In the genomic region with DNA sequence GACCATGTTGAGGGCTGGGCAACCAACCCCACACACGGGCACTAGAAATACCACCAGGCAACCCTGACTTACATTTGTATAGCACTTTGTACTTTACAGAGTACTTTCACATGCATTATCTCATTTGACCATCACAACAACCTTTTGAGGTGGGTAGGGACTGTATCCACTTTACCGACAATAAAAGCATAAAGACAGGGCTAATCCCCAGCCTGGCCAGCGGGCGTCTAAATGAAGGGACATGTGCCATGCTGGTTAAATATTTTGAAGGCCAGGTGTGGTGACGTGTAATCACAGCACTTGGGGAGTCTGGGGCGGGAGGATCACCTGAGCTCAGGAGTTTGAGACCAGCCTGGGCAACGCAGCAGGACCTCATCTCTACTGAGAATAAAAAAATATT, we compare ENCODE assay signal across 20 cellular contexts. TPM values are rescaled to one million over a fixed set of nuclear protein-coding genes. Genes with fewer than 3 reads are reported as not detected.
DNase-seq lines count a peak whose midpoint lies in the region; ATAC-seq and TF ChIP-seq lines count a peak whose summit lies in the region.
"Had no signal": no experiment of that assay in that cellular context is flagged by ENCODE, and none has a peak within 500 bp of the region (broad histone marks: within the 10 kb centered on the region; RNA-seq: fewer than 3 reads in every experiment).

No MANE protein-coding gene starts in this region.

- no peaks in the 10 kb centered on the region for H3K27me3 Mint-ChIP-seq in activated T-cell treated with anti-CD3 and anti-CD28 coated beads, Interleukin-2, amount 50 U/mL, for 4 hours (ENCODE audit: low read depth)
- H3K27me3 Mint-ChIP-seq in T-cell: no peaks in the 10 kb centered on the region
- H3K27me3 Mint-ChIP-seq in activated naive CD8-positive, alpha-beta T cell treated with anti-CD3 and anti-CD28 coated beads, Interleukin-2, amount 50 U/mL, for 24 hours: no peaks in the 10 kb centered on the region

- no peak overlapping the region for H3K14ac ChIP-seq in trophoblast cell (ENCODE audit: low read length)

- no peak overlapping the region for H3K4ac ChIP-seq in trophoblast cell (ENCODE audit: low read depth, low read length)

- H4K8ac ChIP-seq in trophoblast cell (ENCODE audit: low read depth, low read length): no peak overlapping the region

- no peak overlapping the region for H2AFZ ChIP-seq in trophoblast cell (ENCODE audit: insufficient read depth, low read length, poor library complexity)

- TF ChIP-seq EP300 in suprapubic skin (IDR thresholded peaks at IDR 0.05): no peak

- H3K9ac ChIP-seq in trophoblast cell (ENCODE audit: low read length): peak overlapping the region; percentile 25

- no peak overlapping the region for H3K27ac ChIP-seq in trophoblast cell (ENCODE audit: low read depth, low read length)
- H3K27ac ChIP-seq in suprapubic skin: no peak overlapping the region
- H3K27ac ChIP-seq: epithelial cell of prostate, Peyer's patch, SJCRH30 had no signal

- CTCF ChIA-PET in T-cell (lab: Charles Lee): interaction anchor here (0.6 to 2.8 kb wide), 3 partner anchors 23 to 149 kb away, joined by 3 to 16 read pairs (median 3); a partner anchor contains a TSS

- POLR2A ChIA-PET in T-cell (lab: Charles Lee): interaction anchor here in 1 of 2 donors (0.6 kb wide), 1 partner anchor 136 kb away, joined by 6 read pairs; no protein-coding TSS in a partner anchor

- H3K9me3 ChIP-seq in trophoblast cell (ENCODE audit: insufficient read depth, low read depth, low read length) (no peaks in the 10 kb centered on the region), suprapubic skin (no peaks in the 10 kb centered on the region)
- H3K9me3 ChIP-seq: BE2C, Peyer's patch, SJCRH30 had no signal

- no peak overlapping the region for H2BK5ac ChIP-seq in trophoblast cell (ENCODE audit: low read depth, low read length, poor library complexity)

- no peak overlapping the region for H3K18ac ChIP-seq in trophoblast cell (ENCODE audit: low read length)

- DNase-seq in activated T-cell treated with anti-CD3 and anti-CD28 coated beads, Interleukin-2, amount 50 U/mL, for 4 hours: no peak
- DNase-seq in activated T-cell treated with anti-CD3 and anti-CD28 coated beads for 4 hours: no peak
- DNase-seq in T-cell: no peak
- no peak for DNase-seq in activated naive CD8-positive, alpha-beta T cell treated with anti-CD3 and anti-CD28 coated beads, Interleukin-2, amount 50 U/mL, for 24 hours
- DNase-seq in trophoblast cell: no peak
- DNase-seq in suprapubic skin (ENCODE audit: low spot score in 2 of 2): no peak
- DNase-seq in T1000 (lab: John Stamatoyannopoulos, UW): no peak
- DNase-seq: activated CD4-positive, CD25-positive, alpha-beta regulatory T cell treated with anti-CD3 and anti-CD28 coated beads, Interleukin-2, amount 50 U/mL, for 72 hours; BE2C; DND-41; NCI-H1048; NCI-H1694 treated with DMSO at 0.1 percent for 48 hours; NCI-H69; nucleus accumbens; Peyer's patch; SJCRH30; substantia nigra had no signal

- H3K23ac ChIP-seq in trophoblast cell (ENCODE audit: low read length): no peak overlapping the region

- no peaks in the 10 kb centered on the region for H3K27me3 ChIP-seq in trophoblast cell (ENCODE audit: insufficient read depth, low read length)
- H3K27me3 ChIP-seq in suprapubic skin: no peaks in the 10 kb centered on the region
- H3K27me3 ChIP-seq: BE2C, Peyer's patch, SJCRH30 had no signal

- TF ChIP-seq POLR2A in suprapubic skin (IDR thresholded peaks at IDR 0.05): no peak

- no peak overlapping the region for H2BK120ac ChIP-seq in trophoblast cell (ENCODE audit: insufficient read depth, low read length, poor library complexity)

- peaks cover 39% of the 10 kb centered on the region for H3K36me3 Mint-ChIP-seq in activated T-cell treated with anti-CD3 and anti-CD28 coated beads, Interleukin-2, amount 50 U/mL, for 4 hours (ENCODE audit: insufficient read depth)
- H3K36me3 Mint-ChIP-seq in T-cell: peaks cover 43% of the 10 kb centered on the region
- peaks cover 56% of the 10 kb centered on the region for H3K36me3 Mint-ChIP-seq in activated naive CD8-positive, alpha-beta T cell treated with anti-CD3 and anti-CD28 coated beads, Interleukin-2, amount 50 U/mL, for 24 hours (ENCODE audit: low read depth)

- H3K4me1 ChIP-seq in trophoblast cell (ENCODE audit: control insufficient read depth in 1 of 2, insufficient read depth in 2 of 2, low read length in 2 of 2) (peaks cover 4 to 7% of the 10 kb centered on the region in 2 experiments), suprapubic skin (no peaks in the 10 kb centered on the region)
- H3K4me1 ChIP-seq: BE2C, Peyer's patch had no signal

- no peak for TF ChIP-seq CTCF in suprapubic skin (IDR thresholded peaks at IDR 0.05)

- no peaks in the 10 kb centered on the region for H3K79me2 ChIP-seq in trophoblast cell (ENCODE audit: control insufficient read depth, insufficient read depth, low read length, poor library complexity)

- H3K4me2 ChIP-seq in trophoblast cell (ENCODE audit: low read length): no peak overlapping the region

- H4K12ac ChIP-seq in trophoblast cell (ENCODE audit: low read depth, low read length): no peak overlapping the region

- H3K4me3 Mint-ChIP-seq in activated T-cell treated with anti-CD3 and anti-CD28 coated beads, Interleukin-2, amount 50 U/mL, for 4 hours: peak overlapping the region; percentile 53
- H3K4me3 Mint-ChIP-seq in T-cell: peak overlapping the region; percentile 25 to 39 (median 31)
- no peak overlapping the region for H3K4me3 Mint-ChIP-seq in activated naive CD8-positive, alpha-beta T cell treated with anti-CD3 and anti-CD28 coated beads, Interleukin-2, amount 50 U/mL, for 24 hours

- no peaks in the 10 kb centered on the region for H3K9me3 Mint-ChIP-seq in activated T-cell treated with anti-CD3 and anti-CD28 coated beads, Interleukin-2, amount 50 U/mL, for 4 hours
- no peaks in the 10 kb centered on the region for H3K9me3 Mint-ChIP-seq in T-cell
- no peaks in the 10 kb centered on the region for H3K9me3 Mint-ChIP-seq in activated naive CD8-positive, alpha-beta T cell treated with anti-CD3 and anti-CD28 coated beads, Interleukin-2, amount 50 U/mL, for 24 hours

- no peak for ATAC-seq in activated T-cell treated with anti-CD3 and anti-CD28 coated beads, Interleukin-2, amount 50 U/mL, for 4 hours
- ATAC-seq in T-cell (replicated peaks in 1 of 4) (no peak), HG03432 (IDR thresholded peaks at IDR 0.05; ENCODE audit: unreplicated experiment) (no peak)
- no peak for ATAC-seq in activated naive CD8-positive, alpha-beta T cell treated with anti-CD3 and anti-CD28 coated beads, Interleukin-2, amount 50 U/mL, for 24 hours

- peaks cover 2% of the 10 kb centered on the region for H3K79me1 ChIP-seq in trophoblast cell (ENCODE audit: low read length)

- H3K36me3 ChIP-seq in trophoblast cell (ENCODE audit: control insufficient read depth in 1 of 2, insufficient read depth in 2 of 2, low read length in 2 of 2) (no peaks in the 10 kb centered on the region), suprapubic skin (no peaks in the 10 kb centered on the region)
- H3K36me3 ChIP-seq: BE2C, Peyer's patch, SJCRH30 had no signal

- H4K91ac ChIP-seq in trophoblast cell (ENCODE audit: low read depth, low read length): no peak overlapping the region

- peaks cover 95% of the 10 kb centered on the region for H3K4me1 Mint-ChIP-seq in activated T-cell treated with anti-CD3 and anti-CD28 coated beads, Interleukin-2, amount 50 U/mL, for 4 hours (ENCODE audit: low read depth)
- peaks cover 95 to 96% (median 95%) of the 10 kb centered on the region in 3 donors for H3K4me1 Mint-ChIP-seq in T-cell
- H3K4me1 Mint-ChIP-seq in activated naive CD8-positive, alpha-beta T cell treated with anti-CD3 and anti-CD28 coated beads, Interleukin-2, amount 50 U/mL, for 24 hours: peaks cover 94% of the 10 kb centered on the region

- no CpG with 5 or more reads among the region's 7 CpGs for WGBS in trophoblast cell (ENCODE audit: extremely low coverage, insufficient coverage, insufficient read length)
- 87% methylated on average over 7 of the region's 7 CpGs for WGBS in suprapubic skin

- H2BK12ac ChIP-seq in trophoblast cell (ENCODE audit: low read length): no peak overlapping the region

- H3K27ac Mint-ChIP-seq in T-cell: peak overlapping the region; percentile 79 to 83
- H3K27ac Mint-ChIP-seq in activated naive CD8-positive, alpha-beta T cell treated with anti-CD3 and anti-CD28 coated beads, Interleukin-2, amount 50 U/mL, for 24 hours: peak overlapping the region; percentile 67

- H3K4me3 ChIP-seq in trophoblast cell (ENCODE audit: low read depth, low read length) (no peak overlapping the region), suprapubic skin (no peak overlapping the region)
- H3K4me3 ChIP-seq: Peyer's patch, SJCRH30 had no signal

- no peak overlapping the region for H2AK5ac ChIP-seq in trophoblast cell (ENCODE audit: low read length)

RNA-seq across cellular contexts. Expression of a gene that starts 23.6 kb away (rescaled TPM):
- total RNA-seq in activated T-cell treated with anti-CD3 and anti-CD28 coated beads, Interleukin-2, amount 50 U/mL, for 4 hours: 10 to 100 TPM; 36.9 to 55.5 (median 47.6) TPM
- total RNA-seq in T-cell: 100 to 1,000 TPM; 118 to 148 (median 131) TPM
- 19.6 and 22.1 TPM in 2 replicates for polyA plus RNA-seq in trophoblast cell (2013)
- total RNA-seq in suprapubic skin: 10 to 100 TPM; 14.4 to 25.9 (median 18.1) TPM
- total RNA-seq: LHCN-M2 had no signal
